Comparison of ENCODE assay signal across 13 cellular contexts in the genomic region with DNA sequence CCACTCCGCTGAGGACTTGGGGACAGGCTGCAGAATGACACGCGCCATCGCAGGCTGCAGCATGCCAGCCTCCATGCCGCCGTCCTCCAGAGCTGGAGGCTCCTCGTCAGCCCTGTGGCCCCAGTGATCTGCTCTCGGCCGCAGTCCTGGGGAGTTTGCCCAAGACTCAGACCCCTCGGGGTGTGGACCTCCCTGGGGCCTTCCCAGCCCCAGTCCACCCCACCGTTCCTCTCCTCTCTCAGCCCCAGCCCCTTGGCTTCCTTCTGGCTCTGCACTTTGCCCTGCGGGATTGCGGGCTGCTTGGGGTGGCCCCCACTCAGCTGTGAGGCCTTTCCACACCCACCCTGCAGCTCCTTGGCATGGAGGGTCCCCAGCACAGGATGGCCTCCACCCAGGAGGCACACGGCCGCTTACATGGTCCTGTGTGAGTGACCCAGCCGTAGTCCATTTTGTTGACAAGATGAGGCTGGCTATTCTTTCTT.
"Had no signal": no experiment of that assay in that cellular context is flagged by ENCODE, and none has a peak within 500 bp of the region (broad histone marks: within the 10 kb centered on the region; RNA-seq: fewer than 3 reads in every experiment).

No MANE protein-coding gene starts in this region.

- H3K27ac Mint-ChIP-seq: activated CD8-positive, alpha-beta memory T cell treated with anti-CD3 and anti-CD28 coated beads, Interleukin-2, amount 10 ng/mL, durations not matched to agents 7 days and 5 days; activated naive CD4-positive, alpha-beta T cell treated with anti-CD3 and anti-CD28 coated beads, Interleukin-2, amount 10 ng/mL, durations not matched to agents 7 days and 5 days; brain; dendritic cell treated with granulocyte-macrophage colony-stimulating factor and Interleukin-4, amounts not matched to agents 40 ng/mL and 50 ng/mL, for 4 days; effector memory CD8-positive, alpha-beta T cell; memory B cell had no signal

- H3K27me3 ChIP-seq: pancreas, tibial artery had no signal

- H3K9me3 ChIP-seq: pancreas had no signal

- H3K27ac ChIP-seq: pancreas, tibial artery had no signal

- H3K4me3 Mint-ChIP-seq: activated CD8-positive, alpha-beta memory T cell treated with anti-CD3 and anti-CD28 coated beads, Interleukin-2, amount 10 ng/mL, durations not matched to agents 7 days and 5 days; activated naive CD4-positive, alpha-beta T cell treated with anti-CD3 and anti-CD28 coated beads, Interleukin-2, amount 10 ng/mL, durations not matched to agents 7 days and 5 days; brain; dendritic cell treated with granulocyte-macrophage colony-stimulating factor and Interleukin-4, amounts not matched to agents 40 ng/mL and 50 ng/mL, for 4 days; effector memory CD8-positive, alpha-beta T cell; memory B cell had no signal

- ATAC-seq: activated CD8-positive, alpha-beta memory T cell treated with anti-CD3 and anti-CD28 coated beads, Interleukin-2, amount 10 ng/mL, durations not matched to agents 7 days and 5 days; effector memory CD8-positive, alpha-beta T cell had no signal

- H3K4me3 ChIP-seq: pancreas, tibial artery had no signal

- H3K9me3 Mint-ChIP-seq: memory B cell had no signal

- DNase-seq: activated CD4-positive, alpha-beta T cell treated with anti-CD3 and anti-CD28 coated beads, Interleukin-2, amount 50 U/mL, for 48 hours; activated CD8-positive, alpha-beta memory T cell treated with anti-CD3 and anti-CD28 coated beads, Interleukin-2, amount 10 ng/mL, durations not matched to agents 7 days and 5 days; activated naive CD4-positive, alpha-beta T cell treated with anti-CD3 and anti-CD28 coated beads, Interleukin-2, amount 10 ng/mL, durations not matched to agents 7 days and 5 days; amniotic stem cell; effector memory CD8-positive, alpha-beta T cell; hippocampal formation; retina; small intestine had no signal

- H3K4me1 ChIP-seq: pancreas, tibial artery had no signal

- H3K27me3 Mint-ChIP-seq: activated naive CD4-positive, alpha-beta T cell treated with anti-CD3 and anti-CD28 coated beads, Interleukin-2, amount 10 ng/mL, durations not matched to agents 7 days and 5 days; dendritic cell treated with granulocyte-macrophage colony-stimulating factor and Interleukin-4, amounts not matched to agents 40 ng/mL and 50 ng/mL, for 4 days; effector memory CD8-positive, alpha-beta T cell; memory B cell had no signal

- H3K4me1 Mint-ChIP-seq: activated CD8-positive, alpha-beta memory T cell treated with anti-CD3 and anti-CD28 coated beads, Interleukin-2, amount 10 ng/mL, durations not matched to agents 7 days and 5 days; activated naive CD4-positive, alpha-beta T cell treated with anti-CD3 and anti-CD28 coated beads, Interleukin-2, amount 10 ng/mL, durations not matched to agents 7 days and 5 days; brain had no signal
